Comparison of ENCODE assay signal across 15 cellular contexts in the genomic region with DNA sequence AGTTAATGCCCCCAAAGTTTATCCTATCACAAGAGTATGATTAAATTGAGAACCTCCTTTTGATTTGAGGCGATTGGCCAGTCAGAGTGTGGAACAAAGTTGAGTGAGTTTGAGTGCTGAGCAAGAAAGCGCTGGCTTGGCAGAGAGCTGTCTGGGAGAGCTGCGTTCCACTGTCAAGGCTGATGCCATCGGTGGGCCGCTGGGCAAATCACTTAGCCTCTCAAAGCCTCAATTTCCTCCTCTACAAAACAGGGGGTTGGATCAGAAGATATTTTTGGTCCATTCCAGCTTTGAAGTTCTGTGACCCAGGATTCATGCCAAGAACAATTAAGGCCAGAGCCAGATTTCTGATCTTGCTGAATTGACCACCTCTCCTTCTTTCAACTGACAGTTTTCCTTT.
"Had no signal": no experiment of that assay in that cellular context is flagged by ENCODE, and none has a peak within 500 bp of the region (broad histone marks: within the 10 kb centered on the region; RNA-seq: fewer than 3 reads in every experiment).

No MANE protein-coding gene starts in this region.

- H3K4me3 Mint-ChIP-seq: activated CD8-positive, alpha-beta T cell treated with anti-CD3 and anti-CD28 coated beads, Interleukin-2, amount 10 ng/mL, durations not matched to agents 7 days and 5 days; activated T-helper 1 cell treated with anti-CD3 and anti-CD28 coated beads, Interleukin-12 subunit alpha, Interleukin-12 subunit beta, Interleukin-2, Interleukin-4 antibody, amounts not matched to agents 30 ng/mL and 10 ng/mL and 1 ng/mL, durations not matched to agents 14 hours and 24 hours and 36 hours; dendritic cell treated with granulocyte-macrophage colony-stimulating factor and Interleukin-4, amounts not matched to agents 40 ng/mL and 50 ng/mL, for 4 days; immature natural killer cell; naive thymus-derived CD8-positive, alpha-beta T cell had no signal

- H3K36me3 ChIP-seq: prostate gland had no signal

- H3K27me3 ChIP-seq: foreskin keratinocyte had no signal

- ATAC-seq: activated CD8-positive, alpha-beta T cell treated with anti-CD3 and anti-CD28 coated beads, Interleukin-2, amount 10 ng/mL, durations not matched to agents 7 days and 5 days; esophagus mucosa; foreskin keratinocyte; mucosa of descending colon; naive thymus-derived CD8-positive, alpha-beta T cell had no signal

- H3K36me3 Mint-ChIP-seq: immature natural killer cell; naive thymus-derived CD8-positive, alpha-beta T cell had no signal

- H3K9me3 ChIP-seq: mucosa of descending colon, prostate gland had no signal

- H3K4me3 ChIP-seq: mucosa of descending colon, prostate gland had no signal

- H3K27ac Mint-ChIP-seq: activated CD8-positive, alpha-beta T cell treated with anti-CD3 and anti-CD28 coated beads, Interleukin-2, amount 10 ng/mL, durations not matched to agents 7 days and 5 days; activated T-helper 1 cell treated with anti-CD3 and anti-CD28 coated beads, Interleukin-12 subunit alpha, Interleukin-12 subunit beta, Interleukin-2, Interleukin-4 antibody, amounts not matched to agents 30 ng/mL and 10 ng/mL and 1 ng/mL, durations not matched to agents 14 hours and 24 hours and 36 hours; dendritic cell treated with granulocyte-macrophage colony-stimulating factor and Interleukin-4, amounts not matched to agents 40 ng/mL and 50 ng/mL, for 4 days; immature natural killer cell; naive thymus-derived CD8-positive, alpha-beta T cell had no signal

- H3K27ac ChIP-seq: foreskin keratinocyte, prostate gland had no signal

- H3K9me3 Mint-ChIP-seq: activated T-helper 1 cell treated with anti-CD3 and anti-CD28 coated beads, Interleukin-12 subunit alpha, Interleukin-12 subunit beta, Interleukin-2, Interleukin-4 antibody, amounts not matched to agents 30 ng/mL and 10 ng/mL and 1 ng/mL, durations not matched to agents 14 hours and 24 hours and 36 hours; dendritic cell treated with granulocyte-macrophage colony-stimulating factor and Interleukin-4, amounts not matched to agents 40 ng/mL and 50 ng/mL, for 4 days; immature natural killer cell; naive thymus-derived CD8-positive, alpha-beta T cell had no signal

- DNase-seq: activated CD4-positive, alpha-beta T cell treated with anti-CD3 and anti-CD28 coated beads for 4 hours; activated CD8-positive, alpha-beta T cell treated with anti-CD3 and anti-CD28 coated beads, Interleukin-2, amount 10 ng/mL, durations not matched to agents 7 days and 5 days; activated naive CD4-positive, alpha-beta T cell; central memory CD4-positive, alpha-beta T cell; foreskin keratinocyte; immature natural killer cell; naive thymus-derived CD8-positive, alpha-beta T cell; stimulated activated CD4-positive, alpha-beta T cell treated with anti-CD3 and anti-CD28 coated beads, Interleukin-2, amount 100 ng/mL, for 48 hours; stimulated activated naive CD4-positive, alpha-beta T cell treated with Interleukin-2 at 50 U/mL for 16 hours; T-helper 1 cell had no signal
